ENCODE assay signal across 3 cellular contexts in the genomic region with DNA sequence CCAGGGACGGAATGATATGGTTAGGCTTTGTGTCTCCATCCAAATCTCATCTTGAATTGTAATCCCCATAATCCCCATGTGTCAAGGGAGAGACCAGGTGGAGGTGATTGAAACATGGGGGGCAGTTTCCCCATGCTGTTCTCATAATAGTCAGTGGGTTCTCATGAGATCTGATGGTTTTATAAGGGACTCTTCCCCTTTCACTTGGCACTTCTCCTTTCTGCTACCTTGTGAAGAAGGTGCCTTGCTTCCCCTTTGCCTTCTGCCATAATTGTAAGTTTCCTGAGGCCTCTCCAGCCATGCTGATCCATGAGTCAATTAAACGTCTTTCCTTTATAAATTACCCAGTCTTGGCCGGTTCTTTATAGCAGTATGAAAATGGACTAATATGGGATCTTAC. TPM values are rescaled to one million over a fixed set of nuclear protein-coding genes. Genes with fewer than 3 reads are reported as not detected.
"Had no signal": no experiment of that assay in that cellular context is flagged by ENCODE, and none has a peak within 500 bp of the region (broad histone marks: within the 10 kb centered on the region; RNA-seq: fewer than 3 reads in every experiment).

No MANE protein-coding gene starts in this region.

RNA-seq across cellular contexts. Expression of a gene that starts 11.9 kb away (rescaled TPM):
- polyA plus RNA-seq: aorta, foreskin keratinocyte, heart left ventricle had no signal
